ENCODE assay signal across 36 cellular contexts in the genomic region with DNA sequence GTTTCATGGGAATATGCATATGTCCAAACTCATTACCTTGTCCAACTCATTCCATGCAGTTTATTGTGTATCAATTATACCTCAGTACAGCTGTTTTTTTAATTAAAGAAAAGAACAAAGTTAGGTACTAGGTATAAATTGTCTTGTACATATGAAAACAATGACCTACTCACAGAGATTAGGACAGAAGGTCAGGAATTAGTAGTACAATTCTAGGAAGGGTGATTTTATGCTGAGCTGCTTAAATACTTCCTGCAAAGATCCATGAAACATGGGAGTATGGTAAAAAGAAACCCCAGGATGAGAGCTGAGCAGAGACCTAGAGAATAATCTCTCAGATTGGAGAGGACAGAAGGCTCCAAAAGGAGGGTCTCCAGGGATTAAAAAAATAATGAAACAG.
"Had no signal": no experiment of that assay in that cellular context is flagged by ENCODE, and none has a peak within 500 bp of the region (broad histone marks: within the 10 kb centered on the region; RNA-seq: fewer than 3 reads in every experiment).

No MANE protein-coding gene starts in this region.

- ATAC-seq: activated CD4-positive, alpha-beta T cell treated with anti-CD3 and anti-CD28 coated beads for 36 hours; activated CD4-positive, CD25-positive, alpha-beta regulatory T cell treated with anti-CD3 and anti-CD28 coated beads, Interleukin-2, amount 50 U/mL, for 24 hours; activated CD8-positive, alpha-beta memory T cell treated with anti-CD3 and anti-CD28 coated beads, Interleukin-2, amount 10 ng/mL, durations not matched to agents 7 days and 5 days; activated CD8-positive, alpha-beta T cell treated with anti-CD3 and anti-CD28 coated beads, Interleukin-2, amount 10 ng/mL, durations not matched to agents 7 days and 5 days; activated naive CD8-positive, alpha-beta T cell treated with anti-CD3 and anti-CD28 coated beads, Interleukin-2, amount 50 U/mL, for 24 hours; effector memory CD8-positive, alpha-beta T cell; esophagus mucosa; T-helper 17 cell had no signal

- H3K9me3 Mint-ChIP-seq: activated B cell treated with CpG ODN at 0.5 μM for 24 hours; activated CD4-positive, alpha-beta memory T cell treated with anti-CD3 and anti-CD28 coated beads for 36 hours; activated naive CD4-positive, alpha-beta T cell treated with anti-CD3 and anti-CD28 coated beads for 36 hours; activated naive CD4-positive, alpha-beta T cell treated with anti-CD3 and anti-CD28 coated beads, Interleukin-2, amount 50 U/mL, for 24 hours; activated naive CD8-positive, alpha-beta T cell treated with anti-CD3 and anti-CD28 coated beads for 36 hours; activated naive CD8-positive, alpha-beta T cell treated with anti-CD3 and anti-CD28 coated beads, Interleukin-2, amount 50 U/mL, for 24 hours; activated T-helper 1 cell treated with anti-CD3 and anti-CD28 coated beads, Interleukin-12 subunit alpha, Interleukin-12 subunit beta, Interleukin-2, Interleukin-4 antibody, amounts not matched to agents 30 ng/mL and 10 ng/mL and 1 ng/mL, durations not matched to agents 14 hours and 24 hours and 36 hours; activated T-helper 2 cell treated with anti-CD3 and anti-CD28 coated beads, Interferon-gamma antibody, Interleukin-2, Interleukin-4, amounts not matched to agents 10 μg/mL and 5 μg/mL and 100 μg/mL, durations not matched to agents 14 hours and 24 hours and 36 hours; central memory CD8-positive, alpha-beta T cell; effector memory CD8-positive, alpha-beta T cell; T-helper 2 cell treated with Interferon-gamma antibody and Interleukin-4, amounts not matched to agents 5 μg/mL and 100 μg/mL, for 36 hours had no signal

- DNase-seq: activated B cell treated with CpG ODN at 0.5 μM for 24 hours; activated CD4-positive, alpha-beta memory T cell treated with anti-CD3 and anti-CD28 coated beads for 36 hours; activated CD4-positive, alpha-beta T cell treated with anti-CD3 and anti-CD28 coated beads for 36 hours; activated CD4-positive, alpha-beta T cell treated with anti-CD3 and anti-CD28 coated beads, Interleukin-2, amount 10 ng/mL, durations not matched to agents 24 days and 14 days; activated CD8-positive, alpha-beta memory T cell treated with anti-CD3 and anti-CD28 coated beads, Interleukin-2, amount 10 ng/mL, durations not matched to agents 7 days and 5 days; activated CD8-positive, alpha-beta memory T cell treated with anti-CD3 and anti-CD28 coated beads, Interleukin-2, amount 50 U/mL, for 4 hours; activated CD8-positive, alpha-beta T cell treated with anti-CD3 and anti-CD28 coated beads, Interleukin-2, amount 10 ng/mL, durations not matched to agents 7 days and 5 days; activated effector memory CD4-positive, alpha-beta T cell treated with anti-CD3 and anti-CD28 coated beads, Interleukin-2, amount 50 U/mL, for 16 hours; activated naive CD4-positive, alpha-beta T cell treated with anti-CD3 and anti-CD28 coated beads for 36 hours; activated naive CD8-positive, alpha-beta T cell treated with anti-CD3 and anti-CD28 coated beads for 36 hours; activated naive CD8-positive, alpha-beta T cell treated with anti-CD3 and anti-CD28 coated beads, Interleukin-2, amount 50 U/mL, for 24 hours; activated T-cell treated with anti-CD3 and anti-CD28 coated beads, Interleukin-2, amount 50 U/mL, for 1 hour; activated T-cell treated with anti-CD3 and anti-CD28 coated beads, Interleukin-2, amount 50 U/mL, for 48 hours; adrenal gland; amygdala; effector CD4-positive, alpha-beta T cell; effector memory CD8-positive, alpha-beta T cell; foreskin fibroblast; T-helper 1 cell; T-helper 17 cell; T1000; WERI-Rb-1 had no signal

- H3K4me3 Mint-ChIP-seq: activated B cell treated with CpG ODN at 0.5 μM for 24 hours; activated CD4-positive, alpha-beta memory T cell treated with anti-CD3 and anti-CD28 coated beads for 36 hours; activated CD4-positive, alpha-beta T cell treated with anti-CD3 and anti-CD28 coated beads for 36 hours; activated CD4-positive, alpha-beta T cell treated with anti-CD3 and anti-CD28 coated beads, Interleukin-2, amount 10 ng/mL, durations not matched to agents 24 days and 14 days; activated CD8-positive, alpha-beta memory T cell treated with anti-CD3 and anti-CD28 coated beads, Interleukin-2, amount 10 ng/mL, durations not matched to agents 7 days and 5 days; activated CD8-positive, alpha-beta T cell treated with anti-CD3 and anti-CD28 coated beads, Interleukin-2, amount 10 ng/mL, durations not matched to agents 7 days and 5 days; activated naive CD4-positive, alpha-beta T cell treated with anti-CD3 and anti-CD28 coated beads for 36 hours; activated naive CD4-positive, alpha-beta T cell treated with anti-CD3 and anti-CD28 coated beads, Interleukin-2, amount 50 U/mL, for 24 hours; activated naive CD8-positive, alpha-beta T cell treated with anti-CD3 and anti-CD28 coated beads for 36 hours; activated naive CD8-positive, alpha-beta T cell treated with anti-CD3 and anti-CD28 coated beads, Interleukin-2, amount 50 U/mL, for 24 hours; activated T-helper 1 cell treated with anti-CD3 and anti-CD28 coated beads, Interleukin-12 subunit alpha, Interleukin-12 subunit beta, Interleukin-2, Interleukin-4 antibody, amounts not matched to agents 30 ng/mL and 10 ng/mL and 1 ng/mL, durations not matched to agents 14 hours and 24 hours and 36 hours; brain; central memory CD8-positive, alpha-beta T cell; dendritic cell treated with granulocyte-macrophage colony-stimulating factor and Interleukin-4, amounts not matched to agents 40 ng/mL and 50 ng/mL, for 4 days; effector memory CD8-positive, alpha-beta T cell; T-helper 17 cell; T-helper 2 cell treated with Interferon-gamma antibody and Interleukin-4, amounts not matched to agents 5 μg/mL and 100 μg/mL, for 36 hours had no signal

- H3K4me1 ChIP-seq: adrenal gland, ascending aorta, breast epithelium had no signal

- H3K36me3 Mint-ChIP-seq: activated CD4-positive, alpha-beta memory T cell treated with anti-CD3 and anti-CD28 coated beads for 36 hours; activated naive CD4-positive, alpha-beta T cell treated with anti-CD3 and anti-CD28 coated beads, Interleukin-2, amount 50 U/mL, for 24 hours; activated naive CD8-positive, alpha-beta T cell treated with anti-CD3 and anti-CD28 coated beads for 36 hours; brain had no signal

- H3K27me3 ChIP-seq: adrenal gland, ascending aorta, breast epithelium, cardiac muscle cell had no signal

- H3K4me1 Mint-ChIP-seq: brain; central memory CD8-positive, alpha-beta T cell had no signal

- H3K9me3 ChIP-seq: adrenal gland, ascending aorta, breast epithelium had no signal

- FAIRE-seq: frontal cortex had no signal

- H3K4me3 ChIP-seq: adrenal gland, ascending aorta, breast epithelium, cardiac muscle cell, coronary artery had no signal

- H3K27ac Mint-ChIP-seq: activated B cell treated with CpG ODN at 0.5 μM for 24 hours; activated CD4-positive, alpha-beta memory T cell treated with anti-CD3 and anti-CD28 coated beads for 36 hours; activated CD4-positive, alpha-beta T cell treated with anti-CD3 and anti-CD28 coated beads for 36 hours; activated CD4-positive, alpha-beta T cell treated with anti-CD3 and anti-CD28 coated beads, Interleukin-2, amount 10 ng/mL, durations not matched to agents 24 days and 14 days; activated CD8-positive, alpha-beta memory T cell treated with anti-CD3 and anti-CD28 coated beads, Interleukin-2, amount 10 ng/mL, durations not matched to agents 7 days and 5 days; activated CD8-positive, alpha-beta T cell treated with anti-CD3 and anti-CD28 coated beads, Interleukin-2, amount 10 ng/mL, durations not matched to agents 7 days and 5 days; activated naive CD4-positive, alpha-beta T cell treated with anti-CD3 and anti-CD28 coated beads for 36 hours; activated naive CD8-positive, alpha-beta T cell treated with anti-CD3 and anti-CD28 coated beads for 36 hours; activated naive CD8-positive, alpha-beta T cell treated with anti-CD3 and anti-CD28 coated beads, Interleukin-2, amount 50 U/mL, for 24 hours; activated T-helper 1 cell treated with anti-CD3 and anti-CD28 coated beads, Interleukin-12 subunit alpha, Interleukin-12 subunit beta, Interleukin-2, Interleukin-4 antibody, amounts not matched to agents 30 ng/mL and 10 ng/mL and 1 ng/mL, durations not matched to agents 14 hours and 24 hours and 36 hours; activated T-helper 2 cell treated with anti-CD3 and anti-CD28 coated beads, Interferon-gamma antibody, Interleukin-2, Interleukin-4, amounts not matched to agents 10 μg/mL and 5 μg/mL and 100 μg/mL, durations not matched to agents 14 hours and 24 hours and 36 hours; brain; dendritic cell treated with granulocyte-macrophage colony-stimulating factor and Interleukin-4, amounts not matched to agents 40 ng/mL and 50 ng/mL, for 4 days; effector memory CD8-positive, alpha-beta T cell; T-helper 17 cell; T-helper 2 cell treated with Interferon-gamma antibody and Interleukin-4, amounts not matched to agents 5 μg/mL and 100 μg/mL, for 36 hours had no signal

- H3K36me3 ChIP-seq: adrenal gland, ascending aorta, breast epithelium, cardiac muscle cell, WERI-Rb-1 had no signal

- H3K27me3 Mint-ChIP-seq: activated B cell treated with CpG ODN at 0.5 μM for 24 hours; activated CD4-positive, alpha-beta memory T cell treated with anti-CD3 and anti-CD28 coated beads for 36 hours; activated CD4-positive, alpha-beta T cell treated with anti-CD3 and anti-CD28 coated beads for 36 hours; activated naive CD4-positive, alpha-beta T cell treated with anti-CD3 and anti-CD28 coated beads, Interleukin-2, amount 50 U/mL, for 24 hours; activated naive CD8-positive, alpha-beta T cell treated with anti-CD3 and anti-CD28 coated beads for 36 hours; activated naive CD8-positive, alpha-beta T cell treated with anti-CD3 and anti-CD28 coated beads, Interleukin-2, amount 50 U/mL, for 24 hours; central memory CD8-positive, alpha-beta T cell; T-helper 17 cell had no signal

- H3K27ac ChIP-seq: adrenal gland, ascending aorta, breast epithelium, cardiac muscle cell, coronary artery, WERI-Rb-1 had no signal
